In the genomic region with DNA sequence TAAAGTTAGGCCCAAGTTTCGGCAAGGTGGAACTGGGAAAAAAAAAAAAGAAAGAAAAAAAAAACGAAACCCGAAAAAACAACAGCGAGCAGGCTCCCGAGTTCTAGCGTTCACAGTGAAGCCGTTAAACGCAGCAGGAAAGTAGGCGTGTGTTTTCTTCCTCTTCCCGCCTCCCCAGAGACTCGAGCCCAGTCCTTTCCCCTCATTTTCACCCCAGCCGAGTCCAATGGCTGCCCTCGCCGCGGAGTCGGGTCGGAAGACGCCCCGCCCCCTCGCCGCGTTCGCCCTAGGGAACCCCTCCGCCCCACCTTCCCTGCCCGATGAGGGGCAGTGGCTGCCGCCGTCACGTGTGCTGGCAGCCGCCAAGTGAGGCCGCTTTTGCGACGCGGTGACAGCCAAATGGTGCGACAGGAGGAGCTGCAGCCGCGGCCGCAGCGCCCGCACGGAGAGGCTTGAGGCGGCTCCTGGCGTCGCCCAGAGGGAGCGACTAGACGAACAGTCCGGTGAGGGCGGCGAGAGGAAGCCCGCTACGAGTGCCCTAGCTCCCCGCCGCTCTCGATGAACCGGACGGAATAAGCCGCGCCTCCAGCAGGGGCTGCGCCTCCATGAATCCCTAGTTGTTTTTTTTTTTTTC, we compare ENCODE assay signal across 8 cellular contexts. TPM values are rescaled to one million over a fixed set of nuclear protein-coding genes. Genes with fewer than 3 reads are reported as not detected.
DNase-seq lines count a peak whose midpoint lies in the region; ATAC-seq, FAIRE-seq and TF ChIP-seq lines count a peak whose summit lies in the region.

A gene (plus strand): TSS at position 426 of the 634 bp plus-strand sequence. CDS start 308 bp downstream, outside the sequence.

- H3K36me3 ChIP-seq in astrocyte (ENCODE audit: insufficient read depth, low read length): no peaks in the 10 kb centered on the region
- H3K36me3 ChIP-seq in vagina: no peaks in the 10 kb centered on the region

- TF ChIP-seq CTCF in astrocyte (IDR thresholded peaks at IDR 0.05; ENCODE audit: insufficient read depth, low read depth, low read length) (no peak), vagina (IDR thresholded peaks at IDR 0.05) (peak in 1 of 3 experiments; percentile 6)

- peak within 1 kb of the TSS; percentile 81 for H3K27ac ChIP-seq in astrocyte (ENCODE audit: low read depth, low read length)
- H3K27ac ChIP-seq in right cardiac atrium (ENCODE audit: low read length): peak within 1 kb of the TSS; percentile 94
- peak within 1 kb of the TSS; percentile 97 for H3K27ac ChIP-seq in vagina

- intact Hi-C loops in right cardiac atrium (cut with DNase I): no loop called here
- intact Hi-C loops in vagina (cut with DNase I): no loop called here

- H3K4me1 Mint-ChIP-seq in astrocyte (ENCODE audit: low read depth, unreplicated experiment): peaks cover 8% of the 10 kb centered on the region

- peaks cover 47% of the 10 kb centered on the region for H3K79me2 ChIP-seq in astrocyte (ENCODE audit: insufficient read depth, low read length)

- peak within 1 kb of the TSS; percentile 99 for H3K4me3 Mint-ChIP-seq in astrocyte (ENCODE audit: unreplicated experiment)

- no peaks in the 10 kb centered on the region for H3K9me3 ChIP-seq in astrocyte (ENCODE audit: insufficient read depth, low read depth, low read length)
- H3K9me3 ChIP-seq in right cardiac atrium (ENCODE audit: control insufficient read depth, low read length): no peaks in the 10 kb centered on the region
- H3K9me3 ChIP-seq in vagina: no peaks in the 10 kb centered on the region

- H3K4me3 ChIP-seq in astrocyte (ENCODE audit: insufficient read depth, low read depth, low read length) (peak within 1 kb of the TSS; percentile 82), right cardiac atrium (ENCODE audit: low read length) (peak within 1 kb of the TSS; percentile 83), vagina (peak within 1 kb of the TSS; percentile 63 to 86)

- H3K9me3 Mint-ChIP-seq in astrocyte (ENCODE audit: unreplicated experiment): no peaks in the 10 kb centered on the region

- peak within 1 kb of the TSS; percentile 79 for H2AFZ ChIP-seq in astrocyte (ENCODE audit: low read depth, low read length)

- DNase-seq in GM18507 (ENCODE audit: extremely low spot score, insufficient read length, low read depth) (peak; percentile 92), NCI-H2029 (lab: John Stamatoyannopoulos, UW) (peak; percentile 99), T-helper 22 cell (ENCODE audit: low read depth) (peak; percentile 96), astrocyte (ENCODE audit: low read depth) (peak; percentile 97), right cardiac atrium (peak; percentile 98 to 99 (median 99)), putamen (ENCODE audit: low spot score) (peak; percentile 98), vagina (ENCODE audit: extremely low spot score in 2 of 2) (peak; percentile 97)

- H3K9ac ChIP-seq in astrocyte (ENCODE audit: low read length): peak within 1 kb of the TSS; percentile 92

- peak; percentile 85 for ATAC-seq in HG02981 (IDR thresholded peaks at IDR 0.05; ENCODE audit: unreplicated experiment)
- ATAC-seq in right cardiac atrium: peak; percentile 100

- H3K27me3 Mint-ChIP-seq in astrocyte (ENCODE audit: low read depth, unreplicated experiment): no peaks in the 10 kb centered on the region

- peaks cover 11% of the 10 kb centered on the region for H3K4me1 ChIP-seq in astrocyte (ENCODE audit: insufficient read depth, low read length)
- H3K4me1 ChIP-seq in right cardiac atrium (ENCODE audit: control insufficient read depth, insufficient read depth, low read length): no peaks in the 10 kb centered on the region
- peaks cover 38% of the 10 kb centered on the region for H3K4me1 ChIP-seq in vagina

- FAIRE-seq in GM18507 (lab: Jason Lieb, UNC) (peak; percentile 99), astrocyte (lab: Jason Lieb, UNC) (peak; percentile 39)

- H3K27ac Mint-ChIP-seq in astrocyte (ENCODE audit: unreplicated experiment): peak within 1 kb of the TSS; percentile 93

- H3K27me3 ChIP-seq in astrocyte (ENCODE audit: insufficient read depth, low read length): no peaks in the 10 kb centered on the region
- H3K27me3 ChIP-seq in right cardiac atrium (ENCODE audit: control insufficient read depth, insufficient read depth): no peaks in the 10 kb centered on the region
- no peaks in the 10 kb centered on the region for H3K27me3 ChIP-seq in vagina

- H3K36me3 Mint-ChIP-seq in astrocyte (ENCODE audit: low read depth, unreplicated experiment): no peaks in the 10 kb centered on the region

- peaks cover 2% of the 10 kb centered on the region for H4K20me1 ChIP-seq in astrocyte (ENCODE audit: insufficient read depth, low read length)

- peak within 1 kb of the TSS; percentile 95 for H3K4me2 ChIP-seq in astrocyte (ENCODE audit: low read length)

- TF ChIP-seq POLR2A in vagina (IDR thresholded peaks at IDR 0.05): peak in 1 of 2 donors; percentile 84

- under 1% methylated on average over 58 of the region's 58 CpGs for WGBS in right cardiac atrium

RNA-seq across cellular contexts. Expression of the gene that starts here (rescaled TPM):
- total RNA-seq in astrocyte (32.7 and 37.5 TPM in 2 replicates), right cardiac atrium (10 to 100 TPM; 30.1 to 33.8 (median 31.7) TPM), vagina (38.3 TPM)
- 9.8 TPM for polyA plus RNA-seq in right cardiac atrium

Comparison
In these comparisons a context has a peak if more than half of its experiments do, and no peak if none do; other contexts are left out.
1. Peak in every context shown above with its lines: DNase-seq, ATAC-seq, H3K4me3 ChIP-seq and H3K27ac ChIP-seq.